8 cellular contexts compared by ENCODE assay signal in genomic region chr1:3856923-3857790, GRCh38. TPM values are rescaled to one million over a fixed set of nuclear protein-coding genes. Genes with fewer than 3 reads are reported as not detected.
DNase-seq lines count a peak whose midpoint lies in the region; ATAC-seq and TF ChIP-seq lines count a peak whose summit lies in the region.

Gene CEP104, minus strand, starts transcription at chr1:3857211. Its CDS starts 4,804 bp downstream, at chr1:3852407.
Gene DFFB, plus strand, starts transcription at chr1:3857476. Its CDS starts 128 bp downstream, at chr1:3857604.

- H4K20me1 ChIP-seq in IMR-90 (ENCODE audit: insufficient read depth, low read length): peaks cover 3% of the 10 kb centered on the region; the same call in 1 of the 2 replicates
- H4K20me1 ChIP-seq in PC-9 (ENCODE audit: insufficient read depth): peaks cover 21% of the 10 kb centered on the region

- H3K9ac ChIP-seq in IMR-90 (ENCODE audit: low read depth, low read length): peak within 1 kb of the TSS; percentile 97
- H3K9ac ChIP-seq in muscle layer of colon (ENCODE audit: low read length): peak within 1 kb of the TSS; percentile 59

- H3K9me3 ChIP-seq in IMR-90 (ENCODE audit: control insufficient read depth, insufficient read depth, low read length) (no peaks in the 10 kb centered on the region), PC-9 (ENCODE audit: insufficient read depth, low read depth) (no peaks in the 10 kb centered on the region), muscle layer of colon (ENCODE audit: low read length) (no peaks in the 10 kb centered on the region)

- peak within 1 kb of the TSS; percentile 99 for H3K4ac ChIP-seq in IMR-90 (ENCODE audit: low read depth, low read length)

- H3K4me3 Mint-ChIP-seq in activated T-cell treated with anti-CD3 and anti-CD28 coated beads, Interleukin-2, amount 50 U/mL, for 24 hours: peak within 1 kb of the TSS; percentile 93

- H3K27ac Mint-ChIP-seq in activated T-cell treated with anti-CD3 and anti-CD28 coated beads, Interleukin-2, amount 50 U/mL, for 24 hours: peak within 1 kb of the TSS; percentile 96

- no peak for TF ChIP-seq POLR2A in IMR-90 (IDR thresholded peaks at IDR 0.05; ENCODE audit: low read depth, low read length)

- 0% methylated on average over 23 of the region's 73 CpGs; no CpG with 5 or more reads in 1 of the 2 experiments for WGBS in IMR-90 (ENCODE audit: extremely low coverage in 2 of 2, insufficient read length in 1 of 2), 2 experiments

- H3K4me1 ChIP-seq in IMR-90 (ENCODE audit: control insufficient read depth, insufficient read depth, low read length) (peaks cover 5% of the 10 kb centered on the region; the same call in 1 of the 2 replicates), PC-9 (replicated peaks; ENCODE audit: insufficient read depth) (peaks cover 16% of the 10 kb centered on the region), muscle layer of colon (ENCODE audit: insufficient read depth, low read length) (peaks cover 13% of the 10 kb centered on the region)

- H2BK120ac ChIP-seq in IMR-90 (ENCODE audit: low read depth, low read length): peak within 1 kb of the TSS; percentile 79

- H3K27me3 ChIP-seq in IMR-90 (ENCODE audit: control insufficient read depth, insufficient read depth, low read length): no peaks in the 10 kb centered on the region
- no peaks in the 10 kb centered on the region for H3K27me3 ChIP-seq in PC-9 (ENCODE audit: insufficient read depth, low read depth)
- H3K27me3 ChIP-seq in muscle layer of colon (ENCODE audit: control insufficient read depth in 1 of 2, insufficient read depth in 2 of 2, low read length in 2 of 2): no peaks in the 10 kb centered on the region

- CTCF ChIA-PET in IMR-90 (lab: Yijun Ruan, JAX): interaction anchor here (0.6 to 1.0 kb wide), 3 partner anchors 8 to 29 kb away, joined by 3 read pairs; no protein-coding TSS in a partner anchor
- CTCF ChIA-PET in PC-9 (lab: Charles Lee): interaction anchor here (0.6 to 1.5 kb wide), 2 partner anchors 93 to 404 kb away, joined by 6 to 7 read pairs; no protein-coding TSS in a partner anchor

- dilution Hi-C loops in IMR-90 (cut with HindIII; ENCODE audit: low sequenced_read_pairs, unreplicated experiment): no loop called here

- H3K18ac ChIP-seq in IMR-90 (ENCODE audit: low read depth, low read length): peak within 1 kb of the TSS; percentile 97

- peak within 1 kb of the TSS; percentile 74; the same call in 1 of the 2 replicates for H2AK5ac ChIP-seq in IMR-90 (ENCODE audit: low read depth, low read length)

- H3K23ac ChIP-seq in IMR-90 (ENCODE audit: low read depth, low read length): peak within 1 kb of the TSS; percentile 96

- peak within 1 kb of the TSS; percentile 72 for H4K91ac ChIP-seq in IMR-90 (ENCODE audit: insufficient read depth, low read depth, low read length)

- H2AFZ ChIP-seq in IMR-90 (replicated peaks; ENCODE audit: low read length, poor library complexity) (peak within 1 kb of the TSS; percentile 100), PC-9 (peak within 1 kb of the TSS; percentile 94)

- no TSS peak for BruUV-seq in IMR-90 (replicated peaks; lab: Mats Ljungman, UMichigan)
- no TSS peak for BruUV-seq in PC-9 (replicated peaks; lab: Mats Ljungman, UMichigan)

- TF ChIP-seq RAD21 in IMR-90 (IDR thresholded peaks at IDR 0.05; ENCODE audit: low read length): no peak

- peak within 1 kb of the TSS; percentile 98 for H3K4me3 ChIP-seq in IMR-90 (ENCODE audit: insufficient read depth, low read depth, low read length)
- peak within 1 kb of the TSS; percentile 84 for H3K4me3 ChIP-seq in PC-9
- H3K4me3 ChIP-seq in muscle layer of colon (ENCODE audit: low read depth in 1 of 2, low read length in 2 of 2): peak within 1 kb of the TSS; percentile 63 to 91

- H3K4me1 Mint-ChIP-seq in activated T-cell treated with anti-CD3 and anti-CD28 coated beads, Interleukin-2, amount 50 U/mL, for 24 hours (ENCODE audit: low read depth): peaks cover 37% of the 10 kb centered on the region

- intact Hi-C loops in IMR-90 (cut with micrococcal nuclease) (loop anchor here (2.0 kb wide), 1 partner anchor 44 kb away; the partner anchor contains the start of gene C1orf174), PC-9 (cut with micrococcal nuclease; ENCODE audit: unreplicated experiment) (loop anchor here (1.0 kb wide), 1 partner anchor 43 kb away; the partner anchor contains the start of gene C1orf174)

- peak; percentile 98 for ATAC-seq in GM21528 (IDR thresholded peaks at IDR 0.05; ENCODE audit: low FRiP score, unreplicated experiment)
- ATAC-seq in IMR-90 (ENCODE audit: low read depth): peak; percentile 90
- ATAC-seq in esophagus mucosa: peak; percentile 99

- peak within 1 kb of the TSS; percentile 97 for H2AK9ac ChIP-seq in IMR-90 (replicated peaks; ENCODE audit: low read depth, low read length, poor library complexity)

- in situ Hi-C loops in IMR-90 (cut with MboI; ENCODE audit: low sequenced_read_pairs): no loop called here

- peak within 1 kb of the TSS; percentile 39; the same call in 1 of the 2 replicates for H3K56ac ChIP-seq in IMR-90 (ENCODE audit: extremely low read depth, insufficient read depth, low read length)

- peaks cover 41% of the 10 kb centered on the region for H3K79me2 ChIP-seq in PC-9 (ENCODE audit: low read depth)

- peaks cover 26 to 42% of the 10 kb centered on the region in 2 experiments for H3K79me1 ChIP-seq in IMR-90 (ENCODE audit: low read depth in 1 of 2, low read length in 2 of 2)

- H4K5ac ChIP-seq in IMR-90 (ENCODE audit: low read depth, low read length): peak within 1 kb of the TSS; percentile 98

- H3K9me3 Mint-ChIP-seq in activated T-cell treated with anti-CD3 and anti-CD28 coated beads, Interleukin-2, amount 50 U/mL, for 24 hours: no peaks in the 10 kb centered on the region

- peaks cover 2% of the 10 kb centered on the region; the same call in 1 of the 2 replicates for H3K9me1 ChIP-seq in IMR-90 (ENCODE audit: insufficient read depth, low read length)

- no peaks in the 10 kb centered on the region for H3K27me3 Mint-ChIP-seq in activated T-cell treated with anti-CD3 and anti-CD28 coated beads, Interleukin-2, amount 50 U/mL, for 24 hours

- H3K36me3 ChIP-seq in IMR-90 (ENCODE audit: control insufficient read depth, insufficient read depth, low read length): no peaks in the 10 kb centered on the region
- no peaks in the 10 kb centered on the region for H3K36me3 ChIP-seq in PC-9 (ENCODE audit: low read depth)
- no peaks in the 10 kb centered on the region for H3K36me3 ChIP-seq in muscle layer of colon (ENCODE audit: insufficient read depth, low read length)

- DNase-seq in DMS153 (lab: John Stamatoyannopoulos, UW): peak; percentile 97
- DNase-seq in IMR-90: peak; percentile 67
- DNase-seq in PC-9: peak; percentile 96 to 97
- DNase-seq in activated T-cell treated with anti-CD3 and anti-CD28 coated beads, Interleukin-2, amount 50 U/mL, for 24 hours: peak; percentile 98
- peak; percentile 84 for DNase-seq in stimulated activated CD8-positive, alpha-beta memory T cell treated with anti-CD3 and anti-CD28 coated beads, Interleukin-7, amount 100 ng/mL, for 24 hours (ENCODE audit: low read depth)

- H3K36me3 Mint-ChIP-seq in activated T-cell treated with anti-CD3 and anti-CD28 coated beads, Interleukin-2, amount 50 U/mL, for 24 hours (ENCODE audit: low read depth): peaks cover 23% of the 10 kb centered on the region

- peak within 1 kb of the TSS; percentile 51 to 94 for H4K8ac ChIP-seq in IMR-90 (ENCODE audit: low read depth in 2 of 2, low read length in 2 of 2)

- H2BK15ac ChIP-seq in IMR-90 (ENCODE audit: low read depth, low read length): no peak within 1 kb of the TSS; the same call in 2 of the 3 replicates

- peak within 1 kb of the TSS; percentile 85 for H2BK5ac ChIP-seq in IMR-90 (ENCODE audit: low read depth, low read length, poor library complexity, severe bottlenecking)

- H2BK20ac ChIP-seq in IMR-90 (ENCODE audit: low read depth, low read length): peak within 1 kb of the TSS; percentile 73; the same call in 1 of the 2 replicates

- H3K9me2 ChIP-seq in PC-9 (ENCODE audit: insufficient read depth): no peaks in the 10 kb centered on the region

- POLR2A ChIA-PET in IMR-90 (lab: Charles Lee; ENCODE audit: unreplicated experiment): no interaction called here
- POLR2A ChIA-PET in PC-9 (lab: Charles Lee; ENCODE audit: unreplicated experiment): interaction anchor here (0.6 kb wide), 2 partner anchors 32 to 42 kb away, joined by 5 to 12 read pairs; no protein-coding TSS in a partner anchor

- H3K14ac ChIP-seq in IMR-90 (replicated peaks; ENCODE audit: low read depth, low read length): peak within 1 kb of the TSS; percentile 98; the same call in 1 of the 2 replicates

- TF ChIP-seq CTCF in IMR-90 (conservative IDR thresholded peaks at IDR 0.05; ENCODE audit: low read depth, low read length): no peak
- peak; percentile 34; the same call in 1 of the 2 replicates for TF ChIP-seq CTCF in PC-9 (conservative IDR thresholded peaks at IDR 0.05)

- no peaks in the 10 kb centered on the region for H3F3A ChIP-seq in PC-9 (ENCODE audit: insufficient read depth, low read depth)

- H3K27ac ChIP-seq in IMR-90 (ENCODE audit: insufficient read depth, low read length) (peak within 1 kb of the TSS; percentile 88), PC-9 (no peak within 1 kb of the TSS), muscle layer of colon (ENCODE audit: low read depth, low read length) (peak within 1 kb of the TSS; percentile 59)

- H3K4me2 ChIP-seq in IMR-90 (ENCODE audit: low read depth, low read length) (peak within 1 kb of the TSS; percentile 97), PC-9 (peak within 1 kb of the TSS; percentile 94)

TF ChIP-seq in IMR-90, 13 proteins besides CTCF, POLR2A, EP300 and RAD21:
- no peak for TF ChIP-seq RCOR1 (IDR thresholded peaks at IDR 0.05; ENCODE audit: insufficient replicate concordance, low read length)
- TF ChIP-seq MXI1 (IDR thresholded peaks at IDR 0.05; ENCODE audit: borderline replicate concordance, low read depth, low read length): peak; percentile 67; the same call in 1 of the 2 replicates

RNA-seq across cellular contexts. Expression of gene CEP104, which starts in this region (rescaled TPM):
- total RNA-seq in IMR-90 (2012; rRNA removed) (14.3 and 20.0 TPM in 2 replicates), PC-9 (2021) (47.7 and 57.7 TPM in 2 replicates), esophagus mucosa (27.8 TPM)
- 17.5 and 17.9 TPM in 2 replicates for polyA plus RNA-seq in IMR-90 (2012; rRNA removed)
- polyA plus RNA-seq in IMR-90 (2012; cell fraction: cytosol; rRNA removed): 5.9 and 7.6 TPM in 2 replicates
- polyA plus RNA-seq in IMR-90 (2012; cell fraction: nucleus; rRNA removed; ENCODE audit: low replicate concordance): 17.7 and 21.7 TPM in 2 replicates

RNA-seq across cellular contexts. Expression of gene DFFB, which starts in this region (rescaled TPM):
- total RNA-seq in IMR-90 (2012; rRNA removed): 6.7 and 7.3 TPM in 2 replicates
- polyA plus RNA-seq in IMR-90 (2012; rRNA removed): 6.5 and 8.2 TPM in 2 replicates
- 4.6 and 5.5 TPM in 2 replicates for polyA plus RNA-seq in IMR-90 (2012; cell fraction: cytosol; rRNA removed)
- polyA plus RNA-seq in IMR-90 (2012; cell fraction: nucleus; rRNA removed; ENCODE audit: low replicate concordance): 19.8 and 20.2 TPM in 2 replicates
- 4.7 and 5.9 TPM in 2 replicates for total RNA-seq in PC-9 (2021)
- 2.4 TPM for total RNA-seq in esophagus mucosa
